9 cellular contexts compared by ENCODE assay signal in the genomic region with DNA sequence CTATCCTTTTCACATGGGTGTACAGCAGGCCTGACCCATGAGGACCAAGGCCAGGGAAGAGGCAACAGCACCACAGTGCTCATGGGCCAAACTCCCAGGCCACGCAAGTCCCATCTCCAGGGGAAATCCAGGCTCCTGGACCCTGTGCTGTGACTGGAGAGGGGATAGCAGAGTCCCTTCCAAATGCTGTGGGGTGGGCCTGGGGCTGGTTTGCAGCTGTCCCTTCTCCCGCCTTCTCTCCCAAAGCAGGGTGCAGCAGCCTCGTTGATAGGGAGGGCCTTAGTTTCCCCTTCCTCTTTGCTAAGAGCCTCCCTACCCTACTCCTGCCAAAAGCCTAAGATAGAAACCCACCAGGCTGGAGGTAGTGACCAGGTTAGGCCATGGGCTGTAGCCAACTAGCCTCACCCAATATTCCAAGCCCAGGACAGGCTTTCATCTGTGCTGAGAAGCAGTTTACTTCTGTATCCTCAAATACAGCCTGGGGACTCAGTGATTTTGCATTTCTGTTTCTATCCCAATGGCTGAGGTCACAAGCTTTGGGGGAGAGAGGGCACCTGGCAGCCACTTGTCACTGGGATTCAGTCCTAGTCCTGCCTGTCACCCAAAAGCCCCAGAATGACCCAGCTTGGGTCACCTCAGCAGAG. TPM values are rescaled to one million over a fixed set of nuclear protein-coding genes. Genes with fewer than 3 reads are reported as not detected.
DNase-seq lines count a peak whose midpoint lies in the region; ATAC-seq and TF ChIP-seq lines count a peak whose summit lies in the region.
"Had no signal": no experiment of that assay in that cellular context is flagged by ENCODE, and none has a peak within 500 bp of the region (broad histone marks: within the 10 kb centered on the region; RNA-seq: fewer than 3 reads in every experiment).

No MANE protein-coding gene starts in this region.

- H3K27ac ChIP-seq in DOHH2 (ENCODE audit: low read depth, low read length) (peak overlapping the region; percentile 88), Panc1 (ENCODE audit: low read length) (peak overlapping the region; percentile 86), prostate gland (peak overlapping the region; percentile 72 to 76)

- no TSS peak for BruUV-seq in Panc1 (replicated peaks; lab: Mats Ljungman, UMichigan)

- H3K4me2 ChIP-seq in DOHH2 (ENCODE audit: low read length) = peak overlapping the region; percentile 91

- peaks cover 56% of the 10 kb centered on the region for H3K79me2 ChIP-seq in DOHH2 (ENCODE audit: control insufficient read depth, low read length)

- TF ChIP-seq CTCF in DOHH2 (IDR thresholded peaks at IDR 0.05; ENCODE audit: low read depth, low read length, poor library complexity, severe bottlenecking) = no peak
- TF ChIP-seq CTCF in Panc1 (IDR thresholded peaks at IDR 0.05) = no peak
- TF ChIP-seq CTCF in epithelial cell of proximal tubule (conservative IDR thresholded peaks at IDR 0.05; ENCODE audit: low read depth, low read length) = no peak
- no peak for TF ChIP-seq CTCF in prostate gland (IDR thresholded peaks at IDR 0.05)

- H4K20me1 ChIP-seq in DOHH2 (ENCODE audit: control insufficient read depth, insufficient read depth, low read depth, low read length) = peaks cover 16% of the 10 kb centered on the region; the same call in 1 of the 2 replicates

- H3K4me3 ChIP-seq in DOHH2 (ENCODE audit: low read length) (peak overlapping the region; percentile 84), Panc1 (ENCODE audit: low read depth in 2 of 2, low read length in 2 of 2) (peak overlapping the region; percentile 58 to 73), epithelial cell of proximal tubule (ENCODE audit: low read depth, low read length) (peak overlapping the region; percentile 85), prostate gland (peak overlapping the region; percentile 66 to 68)

- CTCF ChIA-PET in Panc1 (lab: Charles Lee) = no interaction called here

- peaks cover 9% of the 10 kb centered on the region for H3F3A ChIP-seq in DOHH2 (ENCODE audit: control insufficient read depth, insufficient read depth)

- TF ChIP-seq POLR2A in prostate gland (IDR thresholded peaks at IDR 0.05) = no peak

- ATAC-seq in Panc1 (no peak), GM19452 (IDR thresholded peaks at IDR 0.05; ENCODE audit: unreplicated experiment) (no peak), HG02973 (IDR thresholded peaks at IDR 0.05; ENCODE audit: unreplicated experiment) (no peak), HG03039 (IDR thresholded peaks at IDR 0.05; ENCODE audit: unreplicated experiment) (no peak)

- H3K9me2 ChIP-seq in DOHH2 (replicated peaks; ENCODE audit: control insufficient read depth, low read length) = no peaks in the 10 kb centered on the region

- H3K9me3 ChIP-seq in DOHH2 (ENCODE audit: control insufficient read depth, insufficient read depth, low read length) (no peaks in the 10 kb centered on the region), Panc1 (ENCODE audit: control insufficient read depth, insufficient read depth, low read depth, low read length) (no peaks in the 10 kb centered on the region), prostate gland (no peaks in the 10 kb centered on the region)

- WGBS in prostate gland = 77% methylated on average over 3 of the region's 3 CpGs

- DNase-seq in Panc1 (ENCODE audit: low read depth, low spot score) = no peak
- DNase-seq in epithelial cell of proximal tubule (ENCODE audit: low read depth) = no peak
- no peak for DNase-seq in prostate gland (ENCODE audit: low spot score)
- DNase-seq in NCI-H526 treated with DMSO at 0.1 percent for 48 hours (lab: John Stamatoyannopoulos, UW) = no peak
- DNase-seq: NCI-H1092 had no signal

- in situ Hi-C loops in Panc1 (cut with HindIII; ENCODE audit: low pct_unique_long_range_greater_than_20kb, low sequenced_read_pairs) = no loop called here

- no peaks in the 10 kb centered on the region for H3K27me3 ChIP-seq in DOHH2 (ENCODE audit: control insufficient read depth, low read length)
- H3K27me3 ChIP-seq in Panc1 (ENCODE audit: control insufficient read depth, insufficient read depth, low read length) = no peaks in the 10 kb centered on the region
- no peaks in the 10 kb centered on the region for H3K27me3 ChIP-seq in prostate gland (replicated peaks; ENCODE audit: insufficient read depth)

- H3K36me3 ChIP-seq in DOHH2 (ENCODE audit: control insufficient read depth, low read length) (peaks cover 53% of the 10 kb centered on the region), Panc1 (ENCODE audit: control insufficient read depth, insufficient read depth, low read length) (no peaks in the 10 kb centered on the region), prostate gland (peaks cover 0 to 8% of the 10 kb centered on the region in 2 donors)

- intact Hi-C loops in Panc1 (cut with micrococcal nuclease; ENCODE audit: unreplicated experiment) (no loop called here), prostate gland (cut with DNase I) (no loop called here)

- POLR2A ChIA-PET in Panc1 (lab: Charles Lee) = no interaction called here

- peaks cover 62% of the 10 kb centered on the region for H3K4me1 ChIP-seq in DOHH2 (ENCODE audit: control insufficient read depth, low read length)
- H3K4me1 ChIP-seq in Panc1 (ENCODE audit: control insufficient read depth, insufficient read depth, low read length) = peaks cover 13% of the 10 kb centered on the region
- H3K4me1 ChIP-seq in prostate gland (replicated peaks) = peaks cover 7% of the 10 kb centered on the region

RNA-seq across cellular contexts. Expression of a gene that starts 1.4 kb away (rescaled TPM):
- total RNA-seq in Panc1 (2021; ENCODE audit: unreplicated experiment) (113 TPM), epithelial cell of proximal tubule (98.1 and 109 TPM in 2 replicates), prostate gland (100 to 1,000 TPM in 1 of 2 donors, 10 to 100 TPM in 1; 93.6 to 130 TPM)
- 220 TPM for polyA plus RNA-seq in Panc1 (2012; ENCODE audit: insufficient read length)

RNA-seq across cellular contexts. Expression of a gene that starts 13.6 kb away (rescaled TPM):
- total RNA-seq in Panc1 (2021; ENCODE audit: unreplicated experiment) (not detected), epithelial cell of proximal tubule (not detected in 2 replicates), prostate gland (not detected)
- 0.11 TPM for polyA plus RNA-seq in Panc1 (2012; ENCODE audit: insufficient read length)

RNA-seq across cellular contexts. Expression of a gene that starts 24.6 kb away (rescaled TPM):
- total RNA-seq in Panc1 (2021; ENCODE audit: unreplicated experiment) (108 TPM), epithelial cell of proximal tubule (52.4 and 83.1 TPM in 2 replicates), prostate gland (10 to 100 TPM; 55.0 to 85.2 TPM)
- 131 TPM for polyA plus RNA-seq in Panc1 (2012; ENCODE audit: insufficient read length)

RNA-seq across cellular contexts. Expression of a gene that starts 26.5 kb away (rescaled TPM):
- 90.6 TPM for total RNA-seq in Panc1 (2021; ENCODE audit: unreplicated experiment)
- polyA plus RNA-seq in Panc1 (2012; ENCODE audit: insufficient read length) = 203 TPM
- total RNA-seq in epithelial cell of proximal tubule = 31.9 and 46.4 TPM in 2 replicates
- 10 to 100 TPM; 23.5 to 24.4 TPM for total RNA-seq in prostate gland

RNA-seq across cellular contexts. Expression of a gene that starts 36.9 kb away (rescaled TPM):
- 131 TPM for total RNA-seq in Panc1 (2021; ENCODE audit: unreplicated experiment)
- 108 TPM for polyA plus RNA-seq in Panc1 (2012; ENCODE audit: insufficient read length)
- total RNA-seq in epithelial cell of proximal tubule = 75.7 and 76.3 TPM in 2 replicates
- 10 to 100 TPM; 28.9 to 35.6 TPM for total RNA-seq in prostate gland
